ENCODE assay signal across 27 cellular contexts in genomic region chr11:78711732-78712131, GRCh38.
"Had no signal": no experiment of that assay in that cellular context is flagged by ENCODE, and none has a peak within 500 bp of the region (broad histone marks: within the 10 kb centered on the region; RNA-seq: fewer than 3 reads in every experiment).

No MANE protein-coding gene starts in this region.

- ATAC-seq: effector memory CD8-positive, alpha-beta T cell; esophagus mucosa; gastrocnemius medialis; heart right ventricle; left cardiac atrium; left lung; left ventricle myocardium superior; naive thymus-derived CD4-positive, alpha-beta T cell had no signal

- H3K9me3 ChIP-seq: colonic mucosa, esophagus squamous epithelium, gastrocnemius medialis, heart right ventricle, left lung had no signal

- H3K4me1 ChIP-seq: colonic mucosa, gastrocnemius medialis, heart right ventricle, left lung had no signal

- H3K36me3 ChIP-seq: colonic mucosa, gastrocnemius medialis, heart right ventricle, left lung had no signal

- H3K4me3 ChIP-seq: colonic mucosa, esophagus squamous epithelium, gastrocnemius medialis, heart right ventricle, left lung, lung had no signal

- H3K27me3 ChIP-seq: colonic mucosa, esophagus squamous epithelium, gastrocnemius medialis, left lung had no signal

- FAIRE-seq: endometrium, islet of Langerhans, keratinocyte had no signal

- H3K27ac ChIP-seq: colonic mucosa, epithelial cell of prostate, esophagus squamous epithelium, gastrocnemius medialis, heart right ventricle, left lung had no signal

- DNase-seq: colonic mucosa; cortex of kidney; effector CD8-positive, alpha-beta T cell; effector memory CD8-positive, alpha-beta T cell; endodermal cell; erythroblast; esophagus squamous epithelium; foreskin fibroblast; foreskin melanocyte; gastrocnemius medialis; glutamatergic neuron; head of caudate nucleus; heart right ventricle; hippocampal formation; left cardiac atrium; left lung; left ventricle myocardium superior; mammary epithelial cell; mesendoderm; midbrain; naive thymus-derived CD4-positive, alpha-beta T cell had no signal
